8 cellular contexts compared by ENCODE assay signal in genomic region chr16:87550510-87550961, GRCh38. TPM values are rescaled to one million over a fixed set of nuclear protein-coding genes. Genes with fewer than 3 reads are reported as not detected.
A peak's percentile ranks its signal among the peaks of the same experiment; 100 is the strongest.
DNase-seq lines count a peak whose midpoint lies in the region; ATAC-seq, FAIRE-seq and TF ChIP-seq lines count a peak whose summit lies in the region.

No MANE protein-coding gene starts in this region.

- intact Hi-C loops in thyroid gland (cut with DNase I) = no loop called here

- TF ChIP-seq POLR2A in H54 (IDR thresholded peaks at IDR 0.05; ENCODE audit: low read depth, low read length) (no peak), thyroid gland (IDR thresholded peaks at IDR 0.05) (no peak)

- no peak for FAIRE-seq in H54 (lab: Jason Lieb, UNC)

- no peaks in the 10 kb centered on the region for H3K9me3 ChIP-seq in thyroid gland

- TF ChIP-seq CTCF in 22Rv1 (IDR thresholded peaks at IDR 0.05) = peak; percentile 94
- peak; percentile 57 to 92 (median 76) for TF ChIP-seq CTCF in thyroid gland (IDR thresholded peaks at IDR 0.05)

- H3K27me3 ChIP-seq in thyroid gland = no peaks in the 10 kb centered on the region

- no peak overlapping the region for H3K27ac Mint-ChIP-seq in naive thymus-derived CD8-positive, alpha-beta T cell

- peaks cover 6 to 8% (median 7%) of the 10 kb centered on the region in 4 donors for H3K4me1 Mint-ChIP-seq in naive thymus-derived CD8-positive, alpha-beta T cell

- peak; percentile 41 for DNase-seq in H54 (ENCODE audit: insufficient read length, low spot score)
- peak; percentile 59 for DNase-seq in activated CD4-positive, alpha-beta T cell treated with anti-CD3 and anti-CD28 coated beads, Interleukin-2, amount 50 U/mL, for 1 hour
- peak; percentile 42 for DNase-seq in dermis blood vessel endothelial cell
- peak; percentile 24 to 74 (median 56) for DNase-seq in naive thymus-derived CD8-positive, alpha-beta T cell
- peak; percentile 43 to 45 for DNase-seq in thyroid gland
- DNase-seq in NCI-H1092 treated with DMSO at 0.1 percent for 48 hours (lab: John Stamatoyannopoulos, UW) = no peak
- no peak for DNase-seq in MV-4-11 (lab: John Stamatoyannopoulos, UW)

- no peaks in the 10 kb centered on the region for H3K4me1 ChIP-seq in thyroid gland

- WGBS in thyroid gland, 2 donors = 6 to 48% methylated on average over 7 to 17 of the region's 28 CpGs

- ATAC-seq in naive thymus-derived CD8-positive, alpha-beta T cell = peak in 1 of 2 donors; percentile 56

- H3K4me3 ChIP-seq in thyroid gland (replicated peaks in 1 of 3) = no peak overlapping the region

- no peak overlapping the region for H3K4me3 Mint-ChIP-seq in naive thymus-derived CD8-positive, alpha-beta T cell

- no peak overlapping the region for H3K27ac ChIP-seq in 22Rv1
- H3K27ac ChIP-seq in thyroid gland = no peak overlapping the region

- no peaks in the 10 kb centered on the region for H3K36me3 ChIP-seq in thyroid gland

- POLR2A ChIA-PET in naive thymus-derived CD8-positive, alpha-beta T cell (lab: Charles Lee) = no interaction called here

- peaks cover 0 to 1% (median 0%) of the 10 kb centered on the region in 3 donors for H3K36me3 Mint-ChIP-seq in naive thymus-derived CD8-positive, alpha-beta T cell

- H3K27me3 Mint-ChIP-seq in naive thymus-derived CD8-positive, alpha-beta T cell = peaks cover 10 to 41% (median 23%) of the 10 kb centered on the region in 5 donors

- H3K9me3 Mint-ChIP-seq in naive thymus-derived CD8-positive, alpha-beta T cell = peaks cover 0 to 10% (median 4%) of the 10 kb centered on the region in 9 donors

RNA-seq across cellular contexts. Expression of gene JPH3, which starts 51.8 kb away (rescaled TPM):
- total RNA-seq in dermis blood vessel endothelial cell (0.34 and 0.51 TPM in 2 replicates), thyroid gland (1 to 10 TPM in 1 of 4 donors, under 1 TPM in 2, not detected in 1; 0.22 to 1.1 (median 0.29) TPM)
- not detected for total RNA-seq in naive thymus-derived CD8-positive, alpha-beta T cell
- under 1 TPM in 2 of 3 donors, not detected in 1; 0.08 to 0.09 TPM for polyA plus RNA-seq in naive thymus-derived CD8-positive, alpha-beta T cell

RNA-seq across cellular contexts. Expression of gene ZCCHC14, which starts 57.7 kb away (rescaled TPM):
- total RNA-seq in dermis blood vessel endothelial cell (7.5 and 12.5 TPM in 2 replicates), thyroid gland (10 to 100 TPM; 23.0 to 70.0 (median 27.6) TPM)
- total RNA-seq in naive thymus-derived CD8-positive, alpha-beta T cell = 10 to 100 TPM; 29.5 to 33.8 TPM
- under 1 TPM; 0.37 to 0.85 (median 0.43) TPM for polyA plus RNA-seq in naive thymus-derived CD8-positive, alpha-beta T cell

Comparison
In these comparisons a context has a peak if more than half of its experiments do, and no peak if none do; other contexts are left out.
1. DNase-seq: peak in H54 (single experiment), activated CD4-positive, alpha-beta T cell treated with anti-CD3 and anti-CD28 coated beads, Interleukin-2, amount 50 U/mL, for 1 hour (single experiment), dermis blood vessel endothelial cell (single experiment), naive thymus-derived CD8-positive, alpha-beta T cell (10 of 10) and thyroid gland (2 of 2); none in NCI-H1092 treated with DMSO at 0.1 percent for 48 hours (single experiment) and MV-4-11 (single experiment).